17 cellular contexts compared by ENCODE assay signal in the genomic region with DNA sequence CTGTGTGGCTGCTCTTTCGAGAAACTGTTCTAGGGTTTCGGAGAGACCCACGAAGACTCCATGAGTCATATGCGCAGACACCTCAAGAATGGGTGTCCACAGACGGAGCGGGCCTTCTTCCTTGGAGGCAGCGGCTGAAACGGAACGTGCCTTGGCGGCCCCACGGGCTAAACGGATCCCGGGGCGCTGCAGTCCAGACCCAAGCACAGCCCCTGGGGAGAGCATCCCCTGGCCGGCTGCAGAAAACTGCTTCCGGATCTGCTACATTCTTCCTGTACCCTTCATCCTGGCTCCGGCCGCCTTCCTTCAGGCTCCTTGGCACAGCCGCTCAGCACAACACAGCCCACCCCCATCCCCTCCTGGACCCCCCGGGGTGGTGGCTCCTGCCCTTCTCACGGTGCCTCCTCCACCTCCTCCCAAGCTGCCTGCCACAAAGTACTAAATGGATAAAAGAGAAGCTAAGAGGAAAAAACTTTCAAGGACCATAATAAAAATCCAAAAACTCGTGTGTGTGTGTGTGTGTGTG. TPM values are rescaled to one million over a fixed set of nuclear protein-coding genes. Genes with fewer than 3 reads are reported as not detected.
DNase-seq lines count a peak whose midpoint lies in the region; ATAC-seq and TF ChIP-seq lines count a peak whose summit lies in the region.
"Had no signal": no experiment of that assay in that cellular context is flagged by ENCODE, and none has a peak within 500 bp of the region (broad histone marks: within the 10 kb centered on the region; RNA-seq: fewer than 3 reads in every experiment).

No MANE protein-coding gene starts in this region.

- peaks cover 16% of the 10 kb centered on the region; the same call in 1 of the 2 replicates for H3K9me1 ChIP-seq in IMR-90 (ENCODE audit: insufficient read depth, low read length)

- no peaks in the 10 kb centered on the region for H3K9me3 Mint-ChIP-seq in T-helper 2 cell treated with Interferon-gamma antibody and Interleukin-4, amounts not matched to agents 5 μg/mL and 100 μg/mL, for 36 hours
- no peaks in the 10 kb centered on the region for H3K9me3 Mint-ChIP-seq in nephron

- no peak overlapping the region for H3K14ac ChIP-seq in IMR-90 (replicated peaks; ENCODE audit: low read depth, low read length)

- H2AFZ ChIP-seq in IMR-90 (replicated peaks; ENCODE audit: low read length, poor library complexity): no peak overlapping the region
- H2AFZ ChIP-seq: hepatocyte had no signal

- no peak overlapping the region for H2BK120ac ChIP-seq in IMR-90 (ENCODE audit: low read depth, low read length)

- TF ChIP-seq CTCF in IMR-90 (conservative IDR thresholded peaks at IDR 0.05; ENCODE audit: low read depth, low read length) (no peak), nephron (IDR thresholded peaks at IDR 0.05; ENCODE audit: unreplicated experiment in 3 of 3) (no peak)

- H4K91ac ChIP-seq in IMR-90 (ENCODE audit: insufficient read depth, low read depth, low read length): no peak overlapping the region

- peaks cover 31% of the 10 kb centered on the region for H3K36me3 ChIP-seq in IMR-90 (ENCODE audit: control insufficient read depth, insufficient read depth, low read length)

- H3K4me1 Mint-ChIP-seq in T-helper 2 cell treated with Interferon-gamma antibody and Interleukin-4, amounts not matched to agents 5 μg/mL and 100 μg/mL, for 36 hours (ENCODE audit: low read depth): peaks cover 12% of the 10 kb centered on the region
- H3K4me1 Mint-ChIP-seq in nephron: peaks cover 11% of the 10 kb centered on the region

- dilution Hi-C loops in IMR-90 (cut with HindIII; ENCODE audit: low sequenced_read_pairs, unreplicated experiment): no loop called here

- no peak for DNase-seq in T-helper 2 cell treated with Interferon-gamma antibody and Interleukin-4, amounts not matched to agents 5 μg/mL and 100 μg/mL, for 36 hours (ENCODE audit: low spot score)
- no peak for DNase-seq in T-helper 2 cell
- DNase-seq in IMR-90: no peak
- peak; percentile 15 for DNase-seq in astrocyte of the hippocampus (ENCODE audit: low read depth, low spot score)
- DNase-seq in NCI-H2081 treated with DMSO at 0.1 percent for 48 hours (lab: John Stamatoyannopoulos, UW): no peak
- DNase-seq in dedifferentiated amniotic fluid mesenchymal stem cell (ENCODE audit: extremely low spot score): no peak
- DNase-seq: 8988T, EL, foreskin keratinocyte, NCI-H1436, NCI-H526, retina had no signal

- TF ChIP-seq POLR2A in IMR-90 (IDR thresholded peaks at IDR 0.05; ENCODE audit: low read depth, low read length): no peak

- no TSS peak for BruUV-seq in IMR-90 (replicated peaks; lab: Mats Ljungman, UMichigan)

- no peak overlapping the region for H3K4me2 ChIP-seq in IMR-90 (ENCODE audit: low read depth, low read length)
- H3K4me2 ChIP-seq: hepatocyte had no signal

- H3K4me1 ChIP-seq in IMR-90 (ENCODE audit: control insufficient read depth, insufficient read depth, low read length): no peaks in the 10 kb centered on the region
- H3K4me1 ChIP-seq: foreskin keratinocyte had no signal

- H2BK15ac ChIP-seq in IMR-90 (ENCODE audit: low read depth, low read length): peak overlapping the region; percentile 22; the same call in 1 of the 3 replicates

- no peak overlapping the region for H4K5ac ChIP-seq in IMR-90 (ENCODE audit: low read depth, low read length)

- H2BK5ac ChIP-seq in IMR-90 (ENCODE audit: low read depth, low read length, poor library complexity, severe bottlenecking): peak overlapping the region; percentile 92

- H4K20me1 ChIP-seq in IMR-90 (ENCODE audit: insufficient read depth, low read length): peaks cover 48% of the 10 kb centered on the region

- no peaks in the 10 kb centered on the region for H3K27me3 Mint-ChIP-seq in T-helper 2 cell treated with Interferon-gamma antibody and Interleukin-4, amounts not matched to agents 5 μg/mL and 100 μg/mL, for 36 hours (ENCODE audit: low read depth)
- H3K27me3 Mint-ChIP-seq in nephron (ENCODE audit: low read depth): no peaks in the 10 kb centered on the region

- ATAC-seq in IMR-90 (ENCODE audit: low read depth) (no peak), HG03457 (IDR thresholded peaks at IDR 0.05; ENCODE audit: unreplicated experiment) (no peak)
- ATAC-seq: foreskin keratinocyte had no signal

- peak overlapping the region; percentile 6 for H2AK9ac ChIP-seq in IMR-90 (replicated peaks; ENCODE audit: low read depth, low read length, poor library complexity)

- H3K56ac ChIP-seq in IMR-90 (ENCODE audit: extremely low read depth, insufficient read depth, low read length): no peak overlapping the region

- CTCF ChIA-PET in IMR-90 (lab: Yijun Ruan, JAX): interaction anchor here (0.7 kb wide), 1 partner anchor 10 kb away, joined by 4 read pairs; no protein-coding TSS in a partner anchor

- peaks cover 32 to 81% of the 10 kb centered on the region in 2 experiments for H3K79me1 ChIP-seq in IMR-90 (ENCODE audit: low read depth in 1 of 2, low read length in 2 of 2)

- no peak overlapping the region for H3K4ac ChIP-seq in IMR-90 (ENCODE audit: low read depth, low read length)

- H3K27ac ChIP-seq in IMR-90 (ENCODE audit: insufficient read depth, low read length): no peak overlapping the region
- H3K27ac ChIP-seq: foreskin keratinocyte, hepatocyte, suprapubic skin, vagina had no signal

- POLR2A ChIA-PET in IMR-90 (lab: Charles Lee; ENCODE audit: unreplicated experiment): no interaction called here

- intact Hi-C loops in IMR-90 (cut with micrococcal nuclease): no loop called here

- H3K4me3 Mint-ChIP-seq in T-helper 2 cell treated with Interferon-gamma antibody and Interleukin-4, amounts not matched to agents 5 μg/mL and 100 μg/mL, for 36 hours: no peak overlapping the region
- no peak overlapping the region for H3K4me3 Mint-ChIP-seq in nephron

- no peak overlapping the region for H3K4me3 ChIP-seq in IMR-90 (ENCODE audit: insufficient read depth, low read depth, low read length)
- H3K4me3 ChIP-seq: hepatocyte, suprapubic skin, vagina had no signal

- peak overlapping the region; percentile 16; the same call in 1 of the 2 replicates for H2AK5ac ChIP-seq in IMR-90 (ENCODE audit: low read depth, low read length)

- H3K36me3 Mint-ChIP-seq in T-helper 2 cell treated with Interferon-gamma antibody and Interleukin-4, amounts not matched to agents 5 μg/mL and 100 μg/mL, for 36 hours (ENCODE audit: low read depth): peaks cover 10% of the 10 kb centered on the region
- H3K36me3 Mint-ChIP-seq in nephron (ENCODE audit: low read depth): peaks cover 18% of the 10 kb centered on the region

- H3K27ac Mint-ChIP-seq in T-helper 2 cell treated with Interferon-gamma antibody and Interleukin-4, amounts not matched to agents 5 μg/mL and 100 μg/mL, for 36 hours: peak overlapping the region; percentile 73
- H3K27ac Mint-ChIP-seq in nephron: peak overlapping the region in 2 of 3 experiments; percentile 60 to 74

- no peak overlapping the region for H2BK20ac ChIP-seq in IMR-90 (ENCODE audit: low read depth, low read length)

- H3K23ac ChIP-seq in IMR-90 (ENCODE audit: low read depth, low read length): no peak overlapping the region

- 96% methylated on average over 13 of the region's 22 CpGs; no CpG with 5 or more reads in 1 of the 2 experiments for WGBS in IMR-90 (ENCODE audit: extremely low coverage in 2 of 2, insufficient read length in 1 of 2), 2 experiments

- H3K9ac ChIP-seq in IMR-90 (ENCODE audit: low read depth, low read length): no peak overlapping the region

- no peak overlapping the region for H3K18ac ChIP-seq in IMR-90 (ENCODE audit: low read depth, low read length)

- in situ Hi-C loops in IMR-90 (cut with MboI; ENCODE audit: low sequenced_read_pairs): no loop called here

- no peak for TF ChIP-seq RAD21 in IMR-90 (IDR thresholded peaks at IDR 0.05; ENCODE audit: low read length)

- H3K9me3 ChIP-seq in IMR-90 (ENCODE audit: control insufficient read depth, insufficient read depth, low read length): no peaks in the 10 kb centered on the region
- H3K9me3 ChIP-seq: suprapubic skin, vagina had no signal

- H4K8ac ChIP-seq in IMR-90 (ENCODE audit: low read depth in 2 of 2, low read length in 2 of 2): no peak overlapping the region

- H3K27me3 ChIP-seq in IMR-90 (ENCODE audit: control insufficient read depth, insufficient read depth, low read length): no peaks in the 10 kb centered on the region
- H3K27me3 ChIP-seq: foreskin keratinocyte, hepatocyte, suprapubic skin, vagina had no signal

TF ChIP-seq in IMR-90, 13 proteins besides CTCF, POLR2A, EP300 and RAD21:
- TF ChIP-seq CEBPB (IDR thresholded peaks at IDR 0.05; ENCODE audit: low read depth, low read length) (no peak), MAFK (IDR thresholded peaks at IDR 0.05; ENCODE audit: low read depth, low read length) (no peak), NFE2L2 (IDR thresholded peaks at IDR 0.05; ENCODE audit: low read depth, low read length) (no peak)
- TF ChIP-seq, protein P1, sequence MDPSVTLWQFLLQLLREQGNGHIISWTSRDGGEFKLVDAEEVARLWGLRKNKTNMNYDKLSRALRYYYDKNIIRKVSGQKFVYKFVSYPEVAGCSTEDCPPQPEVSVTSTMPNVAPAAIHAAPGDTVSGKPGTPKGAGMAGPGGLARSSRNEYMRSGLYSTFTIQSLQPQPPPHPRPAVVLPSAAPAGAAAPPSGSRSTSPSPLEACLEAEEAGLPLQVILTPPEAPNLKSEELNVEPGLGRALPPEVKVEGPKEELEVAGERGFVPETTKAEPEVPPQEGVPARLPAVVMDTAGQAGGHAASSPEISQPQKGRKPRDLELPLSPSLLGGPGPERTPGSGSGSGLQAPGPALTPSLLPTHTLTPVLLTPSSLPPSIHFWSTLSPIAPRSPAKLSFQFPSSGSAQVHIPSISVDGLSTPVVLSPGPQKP (IDR thresholded peaks at IDR 0.05; ENCODE audit: borderline replicate concordance, low read depth, low read length): no peak

RNA-seq across cellular contexts. Expression of a gene that starts 25.4 kb away (rescaled TPM):
- total RNA-seq in IMR-90 (2012; rRNA removed): 18.6 and 21.3 TPM in 2 replicates
- polyA plus RNA-seq in IMR-90 (2012; rRNA removed): 12.8 and 15.4 TPM in 2 replicates
- polyA plus RNA-seq in IMR-90 (2012; cell fraction: cytosol; rRNA removed): 8.4 and 13.6 TPM in 2 replicates
- polyA plus RNA-seq in IMR-90 (2012; cell fraction: nucleus; rRNA removed; ENCODE audit: low replicate concordance): 15.5 and 18.3 TPM in 2 replicates
